15 cellular contexts compared by ENCODE assay signal in genomic region chr20:16865406-16865805, GRCh38.
"Had no signal": no experiment of that assay in that cellular context is flagged by ENCODE, and none has a peak within 500 bp of the region (broad histone marks: within the 10 kb centered on the region; RNA-seq: fewer than 3 reads in every experiment).

No MANE protein-coding gene starts in this region.

- H3K9me3 ChIP-seq: gastrocnemius medialis, ovary, sigmoid colon had no signal

- H3K4me1 ChIP-seq: gastrocnemius medialis, heart right ventricle, neural progenitor cell, sigmoid colon had no signal

- H3K27ac ChIP-seq: cardiac muscle cell, gastrocnemius medialis, heart right ventricle, neural progenitor cell, ovary, sigmoid colon had no signal

- H3K27me3 ChIP-seq: cardiac muscle cell, gastrocnemius medialis, heart right ventricle, neural progenitor cell, ovary, sigmoid colon had no signal

- DNase-seq: activated CD4-positive, alpha-beta T cell treated with anti-CD3 and anti-CD28 coated beads for 48 hours; activated CD8-positive, alpha-beta T cell treated with anti-CD3 and anti-CD28 coated beads, Interleukin-2, amount 10 ng/mL, durations not matched to agents 7 days and 5 days; activated naive CD4-positive, alpha-beta T cell treated with anti-CD3 and anti-CD28 coated beads for 36 hours; effector CD4-positive, alpha-beta T cell; gastrocnemius medialis; heart right ventricle; left ventricle myocardium superior; ovary; sigmoid colon; stimulated activated CD4-positive, alpha-beta T cell treated with anti-CD3 and anti-CD28 coated beads, Interleukin-2, amount 100 ng/mL, for 24 hours; stimulated activated naive B cell treated with anti-CD40 and anti-IgM and Interleukin-4, amounts not matched to agents 10 μg/mL and 1 μg/mL and 100 μg/mL, for 72 hours; trophoblast cell had no signal

- H3K36me3 ChIP-seq: cardiac muscle cell, gastrocnemius medialis, heart right ventricle, neural progenitor cell, ovary, sigmoid colon had no signal

- ATAC-seq: activated CD8-positive, alpha-beta T cell treated with anti-CD3 and anti-CD28 coated beads, Interleukin-2, amount 10 ng/mL, durations not matched to agents 7 days and 5 days; activated T-helper 17 cell treated with anti-CD3 and anti-CD28 coated beads, Interleukin-2, amount 50 U/mL, for 72 hours; gastrocnemius medialis; left ventricle myocardium superior; stimulated activated naive B cell treated with anti-CD40 and anti-IgM and Interleukin-4, amounts not matched to agents 10 μg/mL and 1 μg/mL and 100 μg/mL, for 72 hours had no signal

- H3K4me3 ChIP-seq: cardiac muscle cell, gastrocnemius medialis, heart right ventricle, neural progenitor cell, ovary, sigmoid colon had no signal
